25 cellular contexts compared by ENCODE assay signal in genomic region chr7:155684546-155684945, GRCh38. TPM values are rescaled to one million over a fixed set of nuclear protein-coding genes. Genes with fewer than 3 reads are reported as not detected.
A peak's percentile ranks its signal among the peaks of the same experiment; 100 is the strongest.
DNase-seq lines count a peak whose midpoint lies in the region; ATAC-seq, FAIRE-seq and TF ChIP-seq lines count a peak whose summit lies in the region.
"Had no signal": no experiment of that assay in that cellular context is flagged by ENCODE, and none has a peak within 500 bp of the region (broad histone marks: within the 10 kb centered on the region; RNA-seq: fewer than 3 reads in every experiment).

No MANE protein-coding gene starts in this region.

- peaks cover 53% of the 10 kb centered on the region for H4K20me1 ChIP-seq in astrocyte (ENCODE audit: insufficient read depth, low read length)

- H3K4me1 ChIP-seq in HEK293 (ENCODE audit: control insufficient read depth, insufficient read depth, low read length), result no peaks in the 10 kb centered on the region
- peaks cover 3% of the 10 kb centered on the region for H3K4me1 ChIP-seq in astrocyte (ENCODE audit: insufficient read depth, low read length)
- H3K4me1 ChIP-seq in gastrocnemius medialis, result peaks cover 8 to 10% of the 10 kb centered on the region in 2 donors

- no peak for ATAC-seq in activated CD4-positive, alpha-beta T cell treated with anti-CD3 and anti-CD28 coated beads for 36 hours
- ATAC-seq in gastrocnemius medialis (no peak), GM19035 (IDR thresholded peaks at IDR 0.05; ENCODE audit: unreplicated experiment) (no peak)
- ATAC-seq: left lobe of liver had no signal

- intact Hi-C loops in activated CD4-positive, alpha-beta T cell treated with anti-CD3 and anti-CD28 coated beads for 36 hours (cut with DNase I, micrococcal nuclease), result no loop called here
- intact Hi-C loops in gastrocnemius medialis (cut with DNase I; ENCODE audit: low total_unique reads), result no loop called here

- H3K9ac ChIP-seq in astrocyte (ENCODE audit: low read length), result no peak overlapping the region
- H3K9ac ChIP-seq: BLaER1 treated with 17β-estradiol and CSF1 and Interleukin-3, amounts not matched to agents 10 nM and 100 nM; parathyroid adenoma had no signal

- H3K27me3 ChIP-seq in astrocyte (ENCODE audit: insufficient read depth, low read length) (no peaks in the 10 kb centered on the region), gastrocnemius medialis (no peaks in the 10 kb centered on the region)
- H3K27me3 ChIP-seq: BLaER1 treated with 17β-estradiol and CSF1 and Interleukin-3, amounts not matched to agents 10 nM and 100 nM; tibial nerve had no signal

- peaks cover 3% of the 10 kb centered on the region for H3K9me3 Mint-ChIP-seq in activated CD4-positive, alpha-beta T cell treated with anti-CD3 and anti-CD28 coated beads for 36 hours (ENCODE audit: low read depth)
- H3K9me3 Mint-ChIP-seq in astrocyte (ENCODE audit: unreplicated experiment) (no peaks in the 10 kb centered on the region), nephron (peaks cover 17% of the 10 kb centered on the region)

- TF ChIP-seq POLR2A in gastrocnemius medialis (IDR thresholded peaks at IDR 0.05), result no peak

- H3K36me3 ChIP-seq in HEK293 (ENCODE audit: control insufficient read depth in 2 of 2, insufficient read depth in 1 of 2, low read length in 2 of 2) (peaks cover 0 to 30% of the 10 kb centered on the region in 2 experiments; a peak in 2 of 3 replicates), astrocyte (ENCODE audit: insufficient read depth, low read length) (peaks cover 14% of the 10 kb centered on the region), gastrocnemius medialis (peaks cover 0 to 8% of the 10 kb centered on the region in 2 donors)

- H3K4me3 ChIP-seq in HEK293 (ENCODE audit: low read depth, low read length), result no peak overlapping the region
- H3K4me3 ChIP-seq in astrocyte (ENCODE audit: insufficient read depth, low read depth, low read length), result no peak overlapping the region
- H3K4me3 ChIP-seq in gastrocnemius medialis, result no peak overlapping the region
- H3K4me3 ChIP-seq: BLaER1 treated with 17β-estradiol and CSF1 and Interleukin-3, amounts not matched to agents 10 nM and 100 nM; skin epidermis; tibial nerve had no signal

- in situ Hi-C loops in gastrocnemius medialis (cut with MboI; ENCODE audit: low sequenced_read_pairs in 4 of 4), result no loop called here

- peaks cover 61% of the 10 kb centered on the region for H3K79me2 ChIP-seq in astrocyte (ENCODE audit: insufficient read depth, low read length)

- no peaks in the 10 kb centered on the region for H3K27me3 Mint-ChIP-seq in activated CD4-positive, alpha-beta T cell treated with anti-CD3 and anti-CD28 coated beads for 36 hours
- no peaks in the 10 kb centered on the region for H3K27me3 Mint-ChIP-seq in astrocyte (ENCODE audit: low read depth, unreplicated experiment)
- H3K27me3 Mint-ChIP-seq in nephron (ENCODE audit: low read depth), result no peaks in the 10 kb centered on the region
- H3K27me3 Mint-ChIP-seq: activated B cell treated with CpG ODN at 0.5 μM for 24 hours had no signal

- no peak for FAIRE-seq in astrocyte (lab: Jason Lieb, UNC)
- FAIRE-seq: A204.1, frontal cortex had no signal

- peak overlapping the region; percentile 58 for H3K27ac Mint-ChIP-seq in activated CD4-positive, alpha-beta T cell treated with anti-CD3 and anti-CD28 coated beads for 36 hours
- H3K27ac Mint-ChIP-seq in astrocyte (ENCODE audit: unreplicated experiment), result peak overlapping the region; percentile 60
- H3K27ac Mint-ChIP-seq in nephron, result peak overlapping the region in 2 of 3 experiments; percentile 31 to 63
- H3K27ac Mint-ChIP-seq: activated B cell treated with CpG ODN at 0.5 μM for 24 hours had no signal

- H3K27ac ChIP-seq in HEK293 (ENCODE audit: extremely low read depth, low read depth, low read length) (no peak overlapping the region), astrocyte (ENCODE audit: low read depth, low read length) (no peak overlapping the region), gastrocnemius medialis (no peak overlapping the region)
- H3K27ac ChIP-seq: BLaER1 treated with 17β-estradiol and CSF1 and Interleukin-3, amounts not matched to agents 10 nM and 100 nM; epithelial cell of prostate; parathyroid adenoma; skin epidermis; tibial nerve had no signal

- H3K36me3 Mint-ChIP-seq in activated CD4-positive, alpha-beta T cell treated with anti-CD3 and anti-CD28 coated beads for 36 hours (ENCODE audit: low read depth), result peaks cover 74% of the 10 kb centered on the region
- H3K36me3 Mint-ChIP-seq in astrocyte (ENCODE audit: low read depth, unreplicated experiment) (peaks cover 16% of the 10 kb centered on the region), nephron (ENCODE audit: low read depth) (peaks cover 82% of the 10 kb centered on the region)

- no peak overlapping the region for H3K4me2 ChIP-seq in astrocyte (ENCODE audit: low read length)
- H3K4me2 ChIP-seq: BLaER1 treated with 17β-estradiol and CSF1 and Interleukin-3, amounts not matched to agents 10 nM and 100 nM had no signal

- H3K4me1 Mint-ChIP-seq in activated CD4-positive, alpha-beta T cell treated with anti-CD3 and anti-CD28 coated beads for 36 hours, result peaks cover 73% of the 10 kb centered on the region
- peaks cover 19% of the 10 kb centered on the region for H3K4me1 Mint-ChIP-seq in astrocyte (ENCODE audit: low read depth, unreplicated experiment)
- H3K4me1 Mint-ChIP-seq in nephron, result peaks cover 7% of the 10 kb centered on the region

- CTCF ChIA-PET in activated CD4-positive, alpha-beta T cell treated with anti-CD3 and anti-CD28 coated beads for 36 hours (lab: Charles Lee), result interaction anchor here (0.7 to 1.5 kb wide), 5 partner anchors 10 to 81 kb away, joined by 3 to 5 read pairs (median 3); no protein-coding TSS in a partner anchor
- CTCF ChIA-PET in HEK293 (lab: Yijun Ruan, JAX), result no interaction called here

- POLR2A ChIA-PET in activated CD4-positive, alpha-beta T cell treated with anti-CD3 and anti-CD28 coated beads for 36 hours (lab: Charles Lee), result interaction anchor here (0.8 kb wide), 1 partner anchor 40 kb away, joined by 3 read pairs; the partner anchor contains the start of gene RBM33
- POLR2A ChIA-PET in HEK293 (lab: Yijun Ruan, JAX), result no interaction called here

- TF ChIP-seq CTCF in HEK293 (tag by site-specific recombination; IDR thresholded peaks at IDR 0.05), result no peak
- TF ChIP-seq CTCF in astrocyte (IDR thresholded peaks at IDR 0.05; ENCODE audit: insufficient read depth, low read depth, low read length), result no peak
- TF ChIP-seq CTCF in nephron (IDR thresholded peaks at IDR 0.05; ENCODE audit: unreplicated experiment in 3 of 3), result no peak
- no peak for TF ChIP-seq CTCF in gastrocnemius medialis (IDR thresholded peaks at IDR 0.05 in 4 of 5, conservative IDR thresholded peaks at IDR 0.05 in 1 of 5)

- H2AFZ ChIP-seq in astrocyte (ENCODE audit: low read depth, low read length), result no peak overlapping the region
- H2AFZ ChIP-seq: parathyroid adenoma had no signal

- H3K9me3 ChIP-seq in HEK293 (ENCODE audit: control insufficient read depth, insufficient read depth, low read depth, low read length) (no peaks in the 10 kb centered on the region), astrocyte (ENCODE audit: insufficient read depth, low read depth, low read length) (no peaks in the 10 kb centered on the region), gastrocnemius medialis (no peaks in the 10 kb centered on the region)
- H3K9me3 ChIP-seq: tibial nerve had no signal

- H3K4me3 Mint-ChIP-seq in activated CD4-positive, alpha-beta T cell treated with anti-CD3 and anti-CD28 coated beads for 36 hours, result no peak overlapping the region
- no peak overlapping the region for H3K4me3 Mint-ChIP-seq in astrocyte (ENCODE audit: unreplicated experiment)
- no peak overlapping the region for H3K4me3 Mint-ChIP-seq in nephron
- H3K4me3 Mint-ChIP-seq: activated B cell treated with CpG ODN at 0.5 μM for 24 hours had no signal

- DNase-seq in activated CD4-positive, alpha-beta T cell treated with anti-CD3 and anti-CD28 coated beads for 36 hours, result no peak
- DNase-seq in activated CD4-positive, alpha-beta T cell treated with anti-CD3 and anti-CD28 coated beads, Interleukin-2, amount 50 U/mL, for 1 hour, result no peak
- DNase-seq in astrocyte (ENCODE audit: low read depth), result no peak
- no peak for DNase-seq in gastrocnemius medialis
- DNase-seq in D341Med (ENCODE audit: low spot score), result no peak
- DNase-seq: activated B cell treated with CpG ODN at 0.5 μM for 24 hours; activated CD8-positive, alpha-beta memory T cell treated with anti-CD3 and anti-CD28 coated beads, Interleukin-2, amount 50 U/mL, for 48 hours; cortex of kidney; DMS53; KG1; NCI-H2081; NCI-H524; stimulated activated CD4-positive, alpha-beta T cell treated with anti-CD3 and anti-CD28 coated beads, Interleukin-4, amount 100 ng/mL, for 4 hours; stimulated activated CD8-positive, alpha-beta memory T cell treated with anti-CD3 and anti-CD28 coated beads, Interleukin-4, amount 100 ng/mL, for 48 hours had no signal

TF ChIP-seq in HEK293, 187 proteins besides CTCF, POLR2A, EP300 and RAD21 (continues in another document):
- TF ChIP-seq ZNF335 (tag by site-specific recombination; conservative IDR thresholded peaks at IDR 0.05), result no peak
- TF ChIP-seq GFI1B (tag by site-specific recombination; IDR thresholded peaks at IDR 0.05), result no peak
- TF ChIP-seq, protein P1, sequence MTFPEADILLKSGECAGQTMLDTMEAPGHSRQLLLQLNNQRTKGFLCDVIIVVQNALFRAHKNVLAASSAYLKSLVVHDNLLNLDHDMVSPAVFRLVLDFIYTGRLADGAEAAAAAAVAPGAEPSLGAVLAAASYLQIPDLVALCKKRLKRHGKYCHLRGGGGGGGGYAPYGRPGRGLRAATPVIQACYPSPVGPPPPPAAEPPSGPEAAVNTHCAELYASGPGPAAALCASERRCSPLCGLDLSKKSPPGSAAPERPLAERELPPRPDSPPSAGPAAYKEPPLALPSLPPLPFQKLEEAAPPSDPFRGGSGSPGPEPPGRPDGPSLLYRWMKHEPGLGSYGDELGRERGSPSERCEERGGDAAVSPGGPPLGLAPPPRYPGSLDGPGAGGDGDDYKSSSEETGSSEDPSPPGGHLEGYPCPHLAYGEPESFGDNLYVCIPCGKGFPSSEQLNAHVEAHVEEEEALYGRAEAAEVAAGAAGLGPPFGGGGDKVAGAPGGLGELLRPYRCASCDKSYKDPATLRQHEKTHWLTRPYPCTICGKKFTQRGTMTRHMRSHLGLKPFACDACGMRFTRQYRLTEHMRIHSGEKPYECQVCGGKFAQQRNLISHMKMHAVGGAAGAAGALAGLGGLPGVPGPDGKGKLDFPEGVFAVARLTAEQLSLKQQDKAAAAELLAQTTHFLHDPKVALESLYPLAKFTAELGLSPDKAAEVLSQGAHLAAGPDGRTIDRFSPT (tag by site-specific recombination; IDR thresholded peaks at IDR 0.05), result no peak

RNA-seq across cellular contexts. Expression of gene RBM33, which starts 40.1 kb away (rescaled TPM):
- total RNA-seq in activated CD4-positive, alpha-beta T cell treated with anti-CD3 and anti-CD28 coated beads for 36 hours, result 10 to 100 TPM; 67.6 to 81.1 TPM
- 50.5 and 53.3 TPM in 2 replicates for total RNA-seq in astrocyte
- 10 to 100 TPM; 16.6 to 30.0 (median 28.1) TPM for total RNA-seq in gastrocnemius medialis
